In genomic region chr6:164109770-164110140, GRCh38 we compare ENCODE assay signal across 11 cellular contexts.
DNase-seq lines count a peak whose midpoint lies in the region; ATAC-seq, FAIRE-seq and TF ChIP-seq lines count a peak whose summit lies in the region.
"Had no signal": no experiment of that assay in that cellular context is flagged by ENCODE, and none has a peak within 500 bp of the region (broad histone marks: within the 10 kb centered on the region; RNA-seq: fewer than 3 reads in every experiment).

No MANE protein-coding gene starts in this region.

- CTCF ChIA-PET in activated CD8-positive, alpha-beta T cell treated with anti-CD3 and anti-CD28 coated beads for 36 hours (lab: Charles Lee) = interaction anchor here (1.0 kb wide), 1 partner anchor 9 kb away, joined by 3 read pairs; no protein-coding TSS in a partner anchor
- CTCF ChIA-PET in activated CD8-positive, alpha-beta T cell treated with anti-CD3 and anti-CD28 coated beads, Interleukin-2, amount 10 ng/mL, durations not matched to agents 7 days and 5 days (lab: Charles Lee) = interaction anchor here (1.2 kb wide), 1 partner anchor 69 kb away, joined by 3 read pairs; no protein-coding TSS in a partner anchor

- ATAC-seq in activated CD8-positive, alpha-beta T cell treated with anti-CD3 and anti-CD28 coated beads for 36 hours = no peak
- no peak for ATAC-seq in activated CD8-positive, alpha-beta T cell treated with anti-CD3 and anti-CD28 coated beads, Interleukin-2, amount 10 ng/mL, durations not matched to agents 7 days and 5 days
- ATAC-seq in GM19467 (IDR thresholded peaks at IDR 0.05; ENCODE audit: unreplicated experiment) = no peak

- H3K27ac ChIP-seq in kidney (ENCODE audit: low read depth in 2 of 2, low read length in 2 of 2) (no peak overlapping the region), vagina (no peak overlapping the region)

- no peak for TF ChIP-seq POLR2A in vagina (IDR thresholded peaks at IDR 0.05)

- no peaks in the 10 kb centered on the region for H3K4me1 Mint-ChIP-seq in activated CD8-positive, alpha-beta T cell treated with anti-CD3 and anti-CD28 coated beads for 36 hours (ENCODE audit: low read depth)
- H3K4me1 Mint-ChIP-seq in activated CD8-positive, alpha-beta T cell treated with anti-CD3 and anti-CD28 coated beads, Interleukin-2, amount 10 ng/mL, durations not matched to agents 7 days and 5 days (ENCODE audit: low read depth) = no peaks in the 10 kb centered on the region

- no peak overlapping the region for H3K27ac Mint-ChIP-seq in activated CD8-positive, alpha-beta T cell treated with anti-CD3 and anti-CD28 coated beads for 36 hours
- H3K27ac Mint-ChIP-seq in activated CD8-positive, alpha-beta T cell treated with anti-CD3 and anti-CD28 coated beads, Interleukin-2, amount 10 ng/mL, durations not matched to agents 7 days and 5 days = no peak overlapping the region
- H3K27ac Mint-ChIP-seq: B cell had no signal

- H3K4me3 ChIP-seq in astrocyte of the cerebellum (ENCODE audit: low read depth, low read length) (no peak overlapping the region), kidney (ENCODE audit: low read length in 2 of 2) (no peak overlapping the region), vagina (no peak overlapping the region)

- intact Hi-C loops in activated CD8-positive, alpha-beta T cell treated with anti-CD3 and anti-CD28 coated beads for 36 hours (cut with micrococcal nuclease) = no loop called here
- intact Hi-C loops in kidney (cut with DNase I) = no loop called here
- intact Hi-C loops in vagina (cut with DNase I) = no loop called here

- in situ Hi-C loops in astrocyte of the cerebellum (cut with HindIII; ENCODE audit: low sequenced_read_pairs) = no loop called here

- H3K9me3 Mint-ChIP-seq in activated CD8-positive, alpha-beta T cell treated with anti-CD3 and anti-CD28 coated beads for 36 hours = no peaks in the 10 kb centered on the region
- no peaks in the 10 kb centered on the region for H3K9me3 Mint-ChIP-seq in activated CD8-positive, alpha-beta T cell treated with anti-CD3 and anti-CD28 coated beads, Interleukin-2, amount 10 ng/mL, durations not matched to agents 7 days and 5 days (ENCODE audit: insufficient read depth)

- H3K9ac ChIP-seq in kidney (ENCODE audit: low read length in 2 of 2) = no peak overlapping the region

- TF ChIP-seq CTCF in activated CD8-positive, alpha-beta T cell treated with anti-CD3 and anti-CD28 coated beads for 36 hours (IDR thresholded peaks at IDR 0.05) = peak; percentile 20
- peak; percentile 66 for TF ChIP-seq CTCF in astrocyte of the cerebellum (IDR thresholded peaks at IDR 0.05; ENCODE audit: low read depth, low read length, missing control alignments)
- peak; percentile 23 for TF ChIP-seq CTCF in kidney (IDR thresholded peaks at IDR 0.05; ENCODE audit: borderline replicate concordance, extremely low read depth, insufficient read depth)
- peak in 1 of 3 experiments; percentile 39 for TF ChIP-seq CTCF in vagina (IDR thresholded peaks at IDR 0.05)

- DNase-seq in activated CD8-positive, alpha-beta T cell treated with anti-CD3 and anti-CD28 coated beads for 36 hours = peak; percentile 7
- no peak for DNase-seq in activated CD8-positive, alpha-beta T cell treated with anti-CD3 and anti-CD28 coated beads, Interleukin-2, amount 10 ng/mL, durations not matched to agents 7 days and 5 days
- DNase-seq in astrocyte of the cerebellum (ENCODE audit: low read depth) = no peak
- DNase-seq in kidney = no peak
- peak; percentile 51 for DNase-seq in urothelium cell line (ENCODE audit: low spot score)
- no peak for DNase-seq in activated CD4-positive, alpha-beta T cell treated with anti-CD3 and anti-CD28 coated beads for 4 hours
- DNase-seq in vagina (ENCODE audit: extremely low spot score in 2 of 2) = no peak
- DNase-seq: activated effector memory CD4-positive, alpha-beta T cell treated with anti-CD3 and anti-CD28 coated beads, Interleukin-2, amount 50 U/mL, for 16 hours; NCI-H2107 had no signal

- no peaks in the 10 kb centered on the region for H3K36me3 Mint-ChIP-seq in activated CD8-positive, alpha-beta T cell treated with anti-CD3 and anti-CD28 coated beads for 36 hours (ENCODE audit: low read depth)
- H3K36me3 Mint-ChIP-seq in activated CD8-positive, alpha-beta T cell treated with anti-CD3 and anti-CD28 coated beads, Interleukin-2, amount 10 ng/mL, durations not matched to agents 7 days and 5 days (ENCODE audit: low read depth) = no peaks in the 10 kb centered on the region

- H3K4me1 ChIP-seq in kidney (ENCODE audit: control insufficient read depth in 1 of 2, insufficient read depth in 1 of 2, low read depth in 1 of 2, low read length in 2 of 2) (no peaks in the 10 kb centered on the region), vagina (peaks cover 23% of the 10 kb centered on the region)

- H3K27me3 Mint-ChIP-seq in activated CD8-positive, alpha-beta T cell treated with anti-CD3 and anti-CD28 coated beads for 36 hours = peaks cover 13% of the 10 kb centered on the region
- H3K27me3 Mint-ChIP-seq in activated CD8-positive, alpha-beta T cell treated with anti-CD3 and anti-CD28 coated beads, Interleukin-2, amount 10 ng/mL, durations not matched to agents 7 days and 5 days (ENCODE audit: low read depth) = no peaks in the 10 kb centered on the region

- H3K9me3 ChIP-seq in kidney (ENCODE audit: control insufficient read depth in 1 of 2, low read length in 2 of 2) (no peaks in the 10 kb centered on the region), vagina (no peaks in the 10 kb centered on the region)

- H3K36me3 ChIP-seq in kidney (ENCODE audit: control insufficient read depth in 1 of 2, insufficient read depth in 2 of 2, low read length in 2 of 2) (no peaks in the 10 kb centered on the region), vagina (no peaks in the 10 kb centered on the region)

- H3K27me3 ChIP-seq in vagina = no peaks in the 10 kb centered on the region

- FAIRE-seq in kidney (lab: Jason Lieb, UNC) (no peak), urothelium cell line (lab: Jason Lieb, UNC) (no peak)

- no peak overlapping the region for H3K4me3 Mint-ChIP-seq in activated CD8-positive, alpha-beta T cell treated with anti-CD3 and anti-CD28 coated beads for 36 hours
- H3K4me3 Mint-ChIP-seq in activated CD8-positive, alpha-beta T cell treated with anti-CD3 and anti-CD28 coated beads, Interleukin-2, amount 10 ng/mL, durations not matched to agents 7 days and 5 days = no peak overlapping the region
- H3K4me3 Mint-ChIP-seq: B cell had no signal

- POLR2A ChIA-PET in activated CD8-positive, alpha-beta T cell treated with anti-CD3 and anti-CD28 coated beads for 36 hours (lab: Charles Lee) = no interaction called here
- POLR2A ChIA-PET in activated CD8-positive, alpha-beta T cell treated with anti-CD3 and anti-CD28 coated beads, Interleukin-2, amount 10 ng/mL, durations not matched to agents 7 days and 5 days (lab: Charles Lee) = no interaction called here

Comparison
In these comparisons a context has a peak if more than half of its experiments do, and no peak if none do; other contexts are left out.
1. DNase-seq: peak in activated CD8-positive, alpha-beta T cell treated with anti-CD3 and anti-CD28 coated beads for 36 hours (single experiment) and urothelium cell line (single experiment); none in activated CD8-positive, alpha-beta T cell treated with anti-CD3 and anti-CD28 coated beads, Interleukin-2, amount 10 ng/mL, durations not matched to agents 7 days and 5 days (single experiment), astrocyte of the cerebellum (single experiment), kidney (single experiment), activated CD4-positive, alpha-beta T cell treated with anti-CD3 and anti-CD28 coated beads for 4 hours (0 of 2) and vagina (0 of 2).